ENCODE assay signal across 19 cellular contexts in genomic region chr12:59570134-59570533, GRCh38. TPM values are rescaled to one million over a fixed set of nuclear protein-coding genes. Genes with fewer than 3 reads are reported as not detected.
DNase-seq lines count a peak whose midpoint lies in the region; FAIRE-seq and TF ChIP-seq lines count a peak whose summit lies in the region.
"Had no signal": no experiment of that assay in that cellular context is flagged by ENCODE, and none has a peak within 500 bp of the region (broad histone marks: within the 10 kb centered on the region; RNA-seq: fewer than 3 reads in every experiment).

No MANE protein-coding gene starts in this region.

- H3K36me3 ChIP-seq in PC-9 (ENCODE audit: low read depth) (no peaks in the 10 kb centered on the region), bronchial epithelial cell (ENCODE audit: control insufficient read depth, insufficient read depth, low read length) (no peaks in the 10 kb centered on the region), WERI-Rb-1 (no peaks in the 10 kb centered on the region)
- H3K36me3 ChIP-seq: SJSA1 had no signal

- BruUV-seq in PC-9 (replicated peaks; lab: Mats Ljungman, UMichigan) = no TSS peak

- H3K27ac ChIP-seq in PC-9 = no peak overlapping the region
- H3K27ac ChIP-seq in WERI-Rb-1 = no peak overlapping the region
- H3K27ac ChIP-seq: SJSA1 had no signal

- no peaks in the 10 kb centered on the region for H4K20me1 ChIP-seq in PC-9 (ENCODE audit: insufficient read depth)

- DNase-seq in H4 (ENCODE audit: low spot score) (peak; percentile 21), PC-9 (peak; percentile 48 to 54), bronchial epithelial cell (ENCODE audit: low read depth) (peak; percentile 97), kidney tubule cell (ENCODE audit: low spot score) (peak; percentile 91), D721Med (ENCODE audit: insufficient read length, low spot score) (no peak), WERI-Rb-1 (no peak), HuH-7 (ENCODE audit: low spot score) (no peak)
- DNase-seq in activated CD4-positive, CD25-positive, alpha-beta regulatory T cell treated with anti-CD3 and anti-CD28 coated beads, Interleukin-2, amount 50 U/mL, for 72 hours = no peak
- DNase-seq: activated naive CD8-positive, alpha-beta T cell treated with anti-CD3 and anti-CD28 coated beads for 36 hours; central memory CD4-positive, alpha-beta T cell; COR-L47; effector CD8-positive, alpha-beta T cell; kidney; NCI-H1092 treated with DMSO at 0.1 percent for 48 hours; NCI-H526; small intestine; stimulated activated CD8-positive, alpha-beta memory T cell treated with anti-CD3 and anti-CD28 coated beads, Interleukin-4, amount 100 ng/mL, for 48 hours had no signal

- no peak overlapping the region for H2AFZ ChIP-seq in PC-9

- POLR2A ChIA-PET in PC-9 (lab: Charles Lee; ENCODE audit: unreplicated experiment) = no interaction called here

- no peaks in the 10 kb centered on the region for H3F3A ChIP-seq in PC-9 (ENCODE audit: insufficient read depth, low read depth)

- no peak overlapping the region for H3K4me2 ChIP-seq in PC-9

- intact Hi-C loops in PC-9 (cut with micrococcal nuclease; ENCODE audit: unreplicated experiment) = no loop called here

- TF ChIP-seq CTCF in PC-9 (conservative IDR thresholded peaks at IDR 0.05) = no peak
- TF ChIP-seq CTCF in bronchial epithelial cell (IDR thresholded peaks at IDR 0.05; ENCODE audit: insufficient read depth, low read length, severe bottlenecking) = no peak
- no peak for TF ChIP-seq CTCF in D721Med (IDR thresholded peaks at IDR 0.05; ENCODE audit: insufficient read depth, missing control alignments)
- TF ChIP-seq CTCF in WERI-Rb-1 (IDR thresholded peaks at IDR 0.05; ENCODE audit: low read depth, low read length) = no peak

- H3K27me3 ChIP-seq in PC-9 (ENCODE audit: insufficient read depth, low read depth) = no peaks in the 10 kb centered on the region
- no peaks in the 10 kb centered on the region for H3K27me3 ChIP-seq in bronchial epithelial cell (ENCODE audit: control insufficient read depth, insufficient read depth, low read length)
- no peaks in the 10 kb centered on the region for H3K27me3 ChIP-seq in WERI-Rb-1 (ENCODE audit: insufficient read depth, low read depth, severe bottlenecking)
- H3K27me3 ChIP-seq: SJSA1 had no signal

- CTCF ChIA-PET in PC-9 (lab: Charles Lee) = no interaction called here

- H3K4me1 ChIP-seq in PC-9 (replicated peaks; ENCODE audit: insufficient read depth) = no peaks in the 10 kb centered on the region
- H3K4me1 ChIP-seq: SJSA1 had no signal

- H3K79me2 ChIP-seq in PC-9 (ENCODE audit: low read depth) = no peaks in the 10 kb centered on the region

- no peaks in the 10 kb centered on the region for H3K9me2 ChIP-seq in PC-9 (ENCODE audit: insufficient read depth)

- H3K9me3 ChIP-seq in PC-9 (ENCODE audit: insufficient read depth, low read depth) (no peaks in the 10 kb centered on the region), WERI-Rb-1 (ENCODE audit: severe bottlenecking) (no peaks in the 10 kb centered on the region)
- H3K9me3 ChIP-seq: SJSA1 had no signal

- H3K4me3 ChIP-seq in PC-9 (no peak overlapping the region), bronchial epithelial cell (ENCODE audit: low read depth, low read length) (no peak overlapping the region), WERI-Rb-1 (ENCODE audit: low read depth, low read length) (no peak overlapping the region)
- H3K4me3 ChIP-seq: SJSA1 had no signal

- peak; percentile 47 for FAIRE-seq in bronchial epithelial cell (lab: Jason Lieb, UNC)
- FAIRE-seq in D721Med (lab: Jason Lieb, UNC) = no peak
- FAIRE-seq: G401.6, kidney, small intestine had no signal

RNA-seq across cellular contexts. Expression of gene SLC16A7, which starts 25.7 kb away (rescaled TPM):
- total RNA-seq in H4 (2014; rRNA removed; shearing (Covaris generic)) = 10.8 and 21.9 TPM in 2 replicates
- total RNA-seq in PC-9 (2021) (2.7 and 5.0 TPM in 2 replicates), bronchial epithelial cell (8.8 and 10.0 TPM in 2 replicates)

Comparison
In these comparisons a context has a peak if more than half of its experiments do, and no peak if none do; other contexts are left out.
1. DNase-seq: peak in H4 (single experiment), PC-9 (2 of 2), bronchial epithelial cell (single experiment) and kidney tubule cell (single experiment); none in D721Med (single experiment), activated CD4-positive, CD25-positive, alpha-beta regulatory T cell treated with anti-CD3 and anti-CD28 coated beads, Interleukin-2, amount 50 U/mL, for 72 hours (single experiment), WERI-Rb-1 (single experiment) and HuH-7 (single experiment).